12 cellular contexts compared by ENCODE assay signal in genomic region chr19:48807590-48808308, GRCh38. TPM values are rescaled to one million over a fixed set of nuclear protein-coding genes. Genes with fewer than 3 reads are reported as not detected.
DNase-seq lines count a peak whose midpoint lies in the region; ATAC-seq and TF ChIP-seq lines count a peak whose summit lies in the region.
"Had no signal": no experiment of that assay in that cellular context is flagged by ENCODE, and none has a peak within 500 bp of the region (broad histone marks: within the 10 kb centered on the region; RNA-seq: fewer than 3 reads in every experiment).

No MANE protein-coding gene starts in this region.

- peak overlapping the region; percentile 85 for H3K18ac ChIP-seq in neuronal stem cell (ENCODE audit: low read length)

- H2AK5ac ChIP-seq in neuronal stem cell (ENCODE audit: low read depth, low read length): peak overlapping the region; percentile 93

- H3K4me3 ChIP-seq in KMS-11 (IDR thresholded peaks at IDR 0.05; ENCODE audit: insufficient read depth, low read depth, low read length): no peak overlapping the region
- no peak overlapping the region for H3K4me3 ChIP-seq in brain microvascular endothelial cell (ENCODE audit: low read depth, low read length)
- H3K4me3 ChIP-seq in neuronal stem cell (ENCODE audit: low read length in 2 of 2): no peak overlapping the region
- H3K4me3 ChIP-seq: SJSA1 had no signal

- peak overlapping the region; percentile 37 for H3K23ac ChIP-seq in neuronal stem cell (ENCODE audit: low read depth, low read length, poor library complexity)

- intact Hi-C loops in Right ventricle myocardium inferior (cut with DNase I): loop anchor here (2.0 kb wide), 1 partner anchor 13 kb away; no protein-coding TSS in a partner anchor

- H3K27ac ChIP-seq in KMS-11: no peak overlapping the region
- no peak overlapping the region for H3K27ac ChIP-seq in brain microvascular endothelial cell
- H3K27ac ChIP-seq in neuronal stem cell (replicated peaks; ENCODE audit: low read length): peak overlapping the region; percentile 28
- H3K27ac ChIP-seq: SJSA1 had no signal

- H3K4me2 ChIP-seq in KMS-11: no peak overlapping the region; the same call in 1 of the 2 replicates
- H3K4me2 ChIP-seq in neuronal stem cell (ENCODE audit: insufficient read depth, low read length, poor library complexity, severe bottlenecking): peak overlapping the region; percentile 13

- H2BK12ac ChIP-seq in neuronal stem cell (ENCODE audit: low read length): no peak overlapping the region

- H3K14ac ChIP-seq in neuronal stem cell (ENCODE audit: low read length): peak overlapping the region; percentile 47

- in situ Hi-C loops in brain microvascular endothelial cell (cut with HindIII; ENCODE audit: low pct_ligation_motif_present, low sequenced_read_pairs): no loop called here

- no peak overlapping the region for H3K9ac ChIP-seq in KMS-11
- H3K9ac ChIP-seq in neuronal stem cell (ENCODE audit: low read depth, low read length, poor library complexity): peak overlapping the region; percentile 21

- DNase-seq in brain microvascular endothelial cell (no peak), neuronal stem cell (ENCODE audit: low spot score) (no peak), activated gamma-delta T cell treated with Interleukin-2 at 50 U/mL for 16 hours (no peak), Right ventricle myocardium inferior (ENCODE audit: missing footprints) (no peak), midbrain (lab: John Stamatoyannopoulos, UW) (no peak)
- DNase-seq: activated T-cell treated with anti-CD3 and anti-CD28 coated beads, Interleukin-2, amount 50 U/mL, for 1 hour; kidney glomerular epithelial cell; NCI-H1694; stimulated activated naive CD4-positive, alpha-beta T cell had no signal

- TF ChIP-seq CTCF in KMS-11 (conservative IDR thresholded peaks at IDR 0.05; ENCODE audit: low read depth, low read length) (0 out of 2 replicates have a peak, but pooled peaks have one; percentile 13), brain microvascular endothelial cell (IDR thresholded peaks at IDR 0.05; ENCODE audit: low read depth, low read length, missing control alignments) (peak; percentile 6)

- H2BK15ac ChIP-seq in neuronal stem cell (ENCODE audit: low read length): no peak overlapping the region

- no peaks in the 10 kb centered on the region for H3K27me3 ChIP-seq in KMS-11 (ENCODE audit: insufficient read depth, low read depth)
- H3K27me3 ChIP-seq in brain microvascular endothelial cell (replicated peaks): no peaks in the 10 kb centered on the region
- H3K27me3 ChIP-seq in neuronal stem cell (ENCODE audit: control insufficient read depth in 3 of 3, insufficient read depth in 3 of 3, low read depth in 1 of 3, low read length in 3 of 3): no peaks in the 10 kb centered on the region
- H3K27me3 ChIP-seq: SJSA1 had no signal

- no CpG with 5 or more reads among the region's 13 CpGs for WGBS in neuronal stem cell (ENCODE audit: extremely low coverage in 2 of 2, insufficient read length in 2 of 2, insufficient replicate concordance in 1 of 2), 2 donors

- no peak overlapping the region for H2AFZ ChIP-seq in KMS-11 (ENCODE audit: low read depth)
- H2AFZ ChIP-seq in neuronal stem cell (ENCODE audit: low read length): no peak overlapping the region

- peak overlapping the region; percentile 71 for H2BK5ac ChIP-seq in neuronal stem cell (ENCODE audit: low read length)

- H3K36me3 ChIP-seq in KMS-11 (ENCODE audit: insufficient read depth) (no peaks in the 10 kb centered on the region), brain microvascular endothelial cell (replicated peaks) (no peaks in the 10 kb centered on the region), neuronal stem cell (replicated peaks in 1 of 2; ENCODE audit: control insufficient read depth in 2 of 2, insufficient read depth in 2 of 2, low read length in 2 of 2) (peaks cover 3 to 5% of the 10 kb centered on the region in 2 donors)

- no peak overlapping the region for H4K91ac ChIP-seq in neuronal stem cell (ENCODE audit: low read depth, low read length, poor library complexity)

- no peak overlapping the region for H4K8ac ChIP-seq in neuronal stem cell (ENCODE audit: low read depth, low read length)

- no peak overlapping the region for H3K4ac ChIP-seq in neuronal stem cell (ENCODE audit: low read length)

- peaks cover 32% of the 10 kb centered on the region for H3K4me1 ChIP-seq in KMS-11 (ENCODE audit: low read depth, poor library complexity, severe bottlenecking)
- peaks cover 16 to 23% of the 10 kb centered on the region in 2 donors for H3K4me1 ChIP-seq in neuronal stem cell (ENCODE audit: control insufficient read depth in 2 of 2, insufficient read depth in 1 of 2, low read depth in 1 of 2, low read length in 2 of 2)

- no peaks in the 10 kb centered on the region for H3K79me1 ChIP-seq in neuronal stem cell (ENCODE audit: low read depth, low read length)

- peaks cover 26% of the 10 kb centered on the region for H3K79me2 ChIP-seq in KMS-11 (ENCODE audit: insufficient read depth, low read depth)

- no peaks in the 10 kb centered on the region for H4K20me1 ChIP-seq in KMS-11 (ENCODE audit: insufficient read depth)

- no peak overlapping the region for H2BK120ac ChIP-seq in neuronal stem cell (ENCODE audit: low read depth, low read length)

- ATAC-seq in Right ventricle myocardium inferior: no peak

- H3K9me3 ChIP-seq in neuronal stem cell (replicated peaks in 1 of 2; ENCODE audit: control insufficient read depth in 2 of 2, insufficient read depth in 1 of 2, low read depth in 1 of 2, low read length in 2 of 2): no peaks in the 10 kb centered on the region
- H3K9me3 ChIP-seq: SJSA1 had no signal

RNA-seq across cellular contexts. Expression of gene BCAT2, which starts 3.1 kb away (rescaled TPM):
- 49.0 TPM for polyA plus RNA-seq in neuronal stem cell (2013, experiment 1 of 2)
- polyA plus RNA-seq in neuronal stem cell (2013, experiment 2 of 2): 48.6 TPM
- total RNA-seq in Right ventricle myocardium inferior: 63.2 TPM

RNA-seq across cellular contexts. Expression of gene HSD17B14, which starts 28.5 kb away (rescaled TPM):
- polyA plus RNA-seq in neuronal stem cell (2013, experiment 1 of 2): 24.4 TPM
- 24.3 TPM for polyA plus RNA-seq in neuronal stem cell (2013, experiment 2 of 2)
- 1.0 TPM for total RNA-seq in Right ventricle myocardium inferior
- total RNA-seq: SJSA1 had no signal

RNA-seq across cellular contexts. Expression of gene FGF21, which starts 52.4 kb away (rescaled TPM):
- polyA plus RNA-seq in neuronal stem cell (2013, experiment 1 of 2): not detected
- not detected for polyA plus RNA-seq in neuronal stem cell (2013, experiment 2 of 2)
- total RNA-seq in Right ventricle myocardium inferior: not detected
- total RNA-seq: endothelial cell of umbilical vein, SJSA1 had no signal
- polyA plus RNA-seq: endothelial cell of umbilical vein had no signal

RNA-seq across cellular contexts. Expression of gene FUT1, which starts 55.3 kb away (rescaled TPM):
- polyA plus RNA-seq in neuronal stem cell (2013, experiment 1 of 2): 0.99 TPM
- polyA plus RNA-seq in neuronal stem cell (2013, experiment 2 of 2): 1.0 TPM
- 2.1 TPM for total RNA-seq in Right ventricle myocardium inferior
- total RNA-seq: SJSA1 had no signal
